Comparison of ENCODE assay signal across 8 cellular contexts in the genomic region with DNA sequence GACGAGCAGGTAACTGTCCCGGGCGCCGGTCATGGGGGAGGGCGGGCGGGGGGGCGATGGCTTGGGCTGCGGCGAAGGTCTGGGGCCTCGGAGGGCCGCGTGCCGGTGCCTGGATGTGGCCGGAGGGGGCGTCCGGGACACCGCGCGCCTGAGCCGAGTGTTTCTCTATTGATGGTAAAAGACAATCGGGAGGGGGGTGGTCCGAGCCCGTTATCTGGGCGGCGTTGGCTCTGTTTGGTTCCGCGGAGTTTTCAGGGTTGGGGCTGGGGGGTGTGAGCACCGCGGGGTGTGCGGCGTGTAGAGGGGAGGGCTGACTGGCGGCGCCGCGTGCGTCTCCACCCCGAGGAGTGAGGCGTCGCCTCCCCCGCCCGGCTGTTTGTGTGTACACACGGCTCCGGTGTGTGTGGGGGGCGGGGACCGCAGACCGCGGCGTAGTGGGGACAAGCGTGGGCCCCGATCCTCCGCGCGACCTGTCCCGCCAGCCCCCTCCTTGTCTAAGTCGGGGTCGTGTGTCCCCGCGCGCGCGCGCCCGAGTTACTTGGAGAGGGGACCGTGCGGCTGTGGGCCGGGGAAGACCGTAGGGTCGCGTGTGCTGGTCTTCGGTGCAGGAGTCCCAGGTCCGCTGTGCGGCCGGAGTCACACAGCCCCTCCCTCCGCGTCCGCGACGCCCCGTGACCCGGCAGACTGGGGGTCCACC. TPM values are rescaled to one million over a fixed set of nuclear protein-coding genes. Genes with fewer than 3 reads are reported as not detected.
DNase-seq lines count a peak whose midpoint lies in the region; ATAC-seq and TF ChIP-seq lines count a peak whose summit lies in the region.

No MANE protein-coding gene starts in this region.

- ATAC-seq in GM18868 (IDR thresholded peaks at IDR 0.05; ENCODE audit: unreplicated experiment), result peak; percentile 47
- ATAC-seq in SK-N-SH treated with all-trans-retinoic acid at 6 μM for 48 hours, result peak; percentile 53
- ATAC-seq in left ventricle myocardium superior, result peak; percentile 72
- ATAC-seq in HG03108 (IDR thresholded peaks at IDR 0.05; ENCODE audit: unreplicated experiment), result no peak

- H2BK120ac ChIP-seq in trophoblast cell (ENCODE audit: insufficient read depth, low read length, poor library complexity), result peak overlapping the region; percentile 67

- H3K79me2 ChIP-seq in ACC112 (ENCODE audit: control insufficient read depth, insufficient read depth, low read length, unreplicated experiment) (peaks cover 49% of the 10 kb centered on the region), trophoblast cell (ENCODE audit: control insufficient read depth, insufficient read depth, low read length, poor library complexity) (peaks cover 17% of the 10 kb centered on the region)

- H3K4me3 ChIP-seq in ACC112 (ENCODE audit: low read depth, low read length), result peak overlapping the region; percentile 95
- H3K4me3 ChIP-seq in trophoblast cell (ENCODE audit: low read depth, low read length), result peak overlapping the region; percentile 93

- no peaks in the 10 kb centered on the region for H3K9me3 ChIP-seq in trophoblast cell (ENCODE audit: insufficient read depth, low read depth, low read length)

- H4K8ac ChIP-seq in trophoblast cell (ENCODE audit: low read depth, low read length), result peak overlapping the region; percentile 30

- H3K4ac ChIP-seq in trophoblast cell (ENCODE audit: low read depth, low read length), result peak overlapping the region; percentile 22

- DNase-seq in HT-29 (ENCODE audit: low spot score) (peak; percentile 36), amygdala (lab: John Stamatoyannopoulos, UW) (peak in 43 of 56 donors; percentile 12 to 78 (median 56)), left ventricle myocardium superior (peak; percentile 83), trophoblast cell (peak; percentile 38 to 62)

- H3K23ac ChIP-seq in trophoblast cell (ENCODE audit: low read length), result no peak overlapping the region

- H4K91ac ChIP-seq in trophoblast cell (ENCODE audit: low read depth, low read length), result peak overlapping the region; percentile 75

- peak overlapping the region; percentile 74 for H2BK5ac ChIP-seq in trophoblast cell (ENCODE audit: low read depth, low read length, poor library complexity)

- H2AFZ ChIP-seq in ACC112 (ENCODE audit: low read length, unreplicated experiment) (peak overlapping the region; percentile 35), trophoblast cell (ENCODE audit: insufficient read depth, low read length, poor library complexity) (peak overlapping the region; percentile 41)

- H3K36me3 ChIP-seq in ACC112 (ENCODE audit: insufficient read depth, low read length) (no peaks in the 10 kb centered on the region; the same call in 1 of the 2 replicates), trophoblast cell (ENCODE audit: control insufficient read depth in 1 of 2, insufficient read depth in 2 of 2, low read length in 2 of 2) (no peaks in the 10 kb centered on the region)

- H3K4me1 ChIP-seq in ACC112 (ENCODE audit: control insufficient read depth, insufficient read depth, low read length, unreplicated experiment) (peaks cover 29% of the 10 kb centered on the region), trophoblast cell (ENCODE audit: control insufficient read depth in 1 of 2, insufficient read depth in 2 of 2, low read length in 2 of 2) (peaks cover 24 to 33% of the 10 kb centered on the region in 2 experiments)

- H2BK12ac ChIP-seq in trophoblast cell (ENCODE audit: low read length), result peak overlapping the region; percentile 9

- intact Hi-C loops in left ventricle myocardium superior (cut with micrococcal nuclease), result loop anchor here (10.0 kb wide), 2 partner anchors 56 to 64 kb away; no protein-coding TSS in a partner anchor

- H4K12ac ChIP-seq in trophoblast cell (ENCODE audit: low read depth, low read length), result no peak overlapping the region

- H3K18ac ChIP-seq in trophoblast cell (ENCODE audit: low read length), result peak overlapping the region; percentile 94

- peak overlapping the region; percentile 78 for H3K14ac ChIP-seq in trophoblast cell (ENCODE audit: low read length)

- no CpG with 5 or more reads among the region's 80 CpGs for WGBS in trophoblast cell (ENCODE audit: extremely low coverage, insufficient coverage, insufficient read length)

- H2AK5ac ChIP-seq in trophoblast cell (ENCODE audit: low read length), result peak overlapping the region; percentile 26

- peaks cover 19% of the 10 kb centered on the region for H3K79me1 ChIP-seq in trophoblast cell (ENCODE audit: low read length)

- H3K27ac ChIP-seq in ACC112 (ENCODE audit: low read depth, low read length), result peak overlapping the region; percentile 52; the same call in 1 of the 2 replicates
- H3K27ac ChIP-seq in trophoblast cell (ENCODE audit: low read depth, low read length), result peak overlapping the region; percentile 96

- no peaks in the 10 kb centered on the region for H3K27me3 ChIP-seq in ACC112 (ENCODE audit: insufficient read depth, low read length)
- H3K27me3 ChIP-seq in trophoblast cell (ENCODE audit: insufficient read depth, low read length), result no peaks in the 10 kb centered on the region

- H3K9ac ChIP-seq in trophoblast cell (ENCODE audit: low read length), result peak overlapping the region; percentile 84

- H3K4me2 ChIP-seq in trophoblast cell (ENCODE audit: low read length), result peak overlapping the region; percentile 95

TF ChIP-seq in SK-N-SH treated with all-trans-retinoic acid at 6 μM for 48 hours, 23 proteins besides CTCF, POLR2A, EP300 and RAD21 (continues in another document):
- TF ChIP-seq OSR1 (CRISPR knock-in tag; IDR thresholded peaks at IDR 0.05), result no peak
- TF ChIP-seq ARNTL (CRISPR knock-in tag; IDR thresholded peaks at IDR 0.05; ENCODE audit: borderline replicate concordance, low read depth), result no peak
- TF ChIP-seq, protein P1, sequence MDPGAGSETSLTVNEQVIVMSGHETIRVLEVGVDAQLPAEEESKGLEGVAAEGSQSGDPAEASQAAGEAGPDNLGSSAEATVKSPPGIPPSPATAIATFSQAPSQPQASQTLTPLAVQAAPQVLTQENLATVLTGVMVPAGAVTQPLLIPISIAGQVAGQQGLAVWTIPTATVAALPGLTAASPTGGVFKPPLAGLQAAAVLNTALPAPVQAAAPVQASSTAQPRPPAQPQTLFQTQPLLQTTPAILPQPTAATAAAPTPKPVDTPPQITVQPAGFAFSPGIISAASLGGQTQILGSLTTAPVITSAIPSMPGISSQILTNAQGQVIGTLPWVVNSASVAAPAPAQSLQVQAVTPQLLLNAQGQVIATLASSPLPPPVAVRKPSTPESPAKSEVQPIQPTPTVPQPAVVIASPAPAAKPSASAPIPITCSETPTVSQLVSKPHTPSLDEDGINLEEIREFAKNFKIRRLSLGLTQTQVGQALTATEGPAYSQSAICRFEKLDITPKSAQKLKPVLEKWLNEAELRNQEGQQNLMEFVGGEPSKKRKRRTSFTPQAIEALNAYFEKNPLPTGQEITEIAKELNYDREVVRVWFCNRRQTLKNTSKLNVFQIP (CRISPR knock-in tag; IDR thresholded peaks at IDR 0.05; ENCODE audit: borderline replicate concordance, low read depth), result no peak
- no peak for TF ChIP-seq CSDC2 (CRISPR knock-in tag; IDR thresholded peaks at IDR 0.05)
- TF ChIP-seq TOX (CRISPR knock-in tag; IDR thresholded peaks at IDR 0.05; ENCODE audit: borderline replicate concordance), result no peak
- TF ChIP-seq ESRRG (CRISPR knock-in tag; IDR thresholded peaks at IDR 0.05), result no peak
- TF ChIP-seq, protein P2, sequence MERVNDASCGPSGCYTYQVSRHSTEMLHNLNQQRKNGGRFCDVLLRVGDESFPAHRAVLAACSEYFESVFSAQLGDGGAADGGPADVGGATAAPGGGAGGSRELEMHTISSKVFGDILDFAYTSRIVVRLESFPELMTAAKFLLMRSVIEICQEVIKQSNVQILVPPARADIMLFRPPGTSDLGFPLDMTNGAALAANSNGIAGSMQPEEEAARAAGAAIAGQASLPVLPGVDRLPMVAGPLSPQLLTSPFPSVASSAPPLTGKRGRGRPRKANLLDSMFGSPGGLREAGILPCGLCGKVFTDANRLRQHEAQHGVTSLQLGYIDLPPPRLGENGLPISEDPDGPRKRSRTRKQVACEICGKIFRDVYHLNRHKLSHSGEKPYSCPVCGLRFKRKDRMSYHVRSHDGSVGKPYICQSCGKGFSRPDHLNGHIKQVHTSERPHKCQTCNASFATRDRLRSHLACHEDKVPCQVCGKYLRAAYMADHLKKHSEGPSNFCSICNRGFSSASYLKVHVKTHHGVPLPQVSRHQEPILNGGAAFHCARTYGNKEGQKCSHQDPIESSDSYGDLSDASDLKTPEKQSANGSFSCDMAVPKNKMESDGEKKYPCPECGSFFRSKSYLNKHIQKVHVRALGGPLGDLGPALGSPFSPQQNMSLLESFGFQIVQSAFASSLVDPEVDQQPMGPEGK (CRISPR knock-in tag; IDR thresholded peaks at IDR 0.05; ENCODE audit: borderline replicate concordance), result no peak
- TF ChIP-seq SNAI2 (CRISPR knock-in tag; IDR thresholded peaks at IDR 0.05), result no peak
- TF ChIP-seq ZFP3 (CRISPR knock-in tag; IDR thresholded peaks at IDR 0.05), result no peak
- TF ChIP-seq, protein P3, sequence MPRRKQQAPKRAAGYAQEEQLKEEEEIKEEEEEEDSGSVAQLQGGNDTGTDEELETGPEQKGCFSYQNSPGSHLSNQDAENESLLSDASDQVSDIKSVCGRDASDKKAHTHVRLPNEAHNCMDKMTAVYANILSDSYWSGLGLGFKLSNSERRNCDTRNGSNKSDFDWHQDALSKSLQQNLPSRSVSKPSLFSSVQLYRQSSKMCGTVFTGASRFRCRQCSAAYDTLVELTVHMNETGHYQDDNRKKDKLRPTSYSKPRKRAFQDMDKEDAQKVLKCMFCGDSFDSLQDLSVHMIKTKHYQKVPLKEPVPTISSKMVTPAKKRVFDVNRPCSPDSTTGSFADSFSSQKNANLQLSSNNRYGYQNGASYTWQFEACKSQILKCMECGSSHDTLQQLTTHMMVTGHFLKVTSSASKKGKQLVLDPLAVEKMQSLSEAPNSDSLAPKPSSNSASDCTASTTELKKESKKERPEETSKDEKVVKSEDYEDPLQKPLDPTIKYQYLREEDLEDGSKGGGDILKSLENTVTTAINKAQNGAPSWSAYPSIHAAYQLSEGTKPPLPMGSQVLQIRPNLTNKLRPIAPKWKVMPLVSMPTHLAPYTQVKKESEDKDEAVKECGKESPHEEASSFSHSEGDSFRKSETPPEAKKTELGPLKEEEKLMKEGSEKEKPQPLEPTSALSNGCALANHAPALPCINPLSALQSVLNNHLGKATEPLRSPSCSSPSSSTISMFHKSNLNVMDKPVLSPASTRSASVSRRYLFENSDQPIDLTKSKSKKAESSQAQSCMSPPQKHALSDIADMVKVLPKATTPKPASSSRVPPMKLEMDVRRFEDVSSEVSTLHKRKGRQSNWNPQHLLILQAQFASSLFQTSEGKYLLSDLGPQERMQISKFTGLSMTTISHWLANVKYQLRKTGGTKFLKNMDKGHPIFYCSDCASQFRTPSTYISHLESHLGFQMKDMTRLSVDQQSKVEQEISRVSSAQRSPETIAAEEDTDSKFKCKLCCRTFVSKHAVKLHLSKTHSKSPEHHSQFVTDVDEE (CRISPR knock-in tag; IDR thresholded peaks at IDR 0.05), result no peak
- no peak for TF ChIP-seq RARB (CRISPR knock-in tag; IDR thresholded peaks at IDR 0.05)
- no peak for TF ChIP-seq PPARA (CRISPR knock-in tag; IDR thresholded peaks at IDR 0.05; ENCODE audit: borderline replicate concordance)
- no peak for TF ChIP-seq GLIS3 (CRISPR knock-in tag; IDR thresholded peaks at IDR 0.05)

RNA-seq across cellular contexts. Expression of a gene that starts 1.6 kb away (rescaled TPM):
- total RNA-seq in HT-29 (2014; rRNA removed; shearing (Covaris generic)), result 8.3 and 10.4 TPM in 2 replicates
- total RNA-seq in left ventricle myocardium superior, result 59.9 TPM
- polyA plus RNA-seq in trophoblast cell (2013), result 19.3 and 22.5 TPM in 2 replicates
